In genomic region chr9:29701536-29701935, GRCh38 we compare ENCODE assay signal across 15 cellular contexts.
"Had no signal": no experiment of that assay in that cellular context is flagged by ENCODE, and none has a peak within 500 bp of the region (broad histone marks: within the 10 kb centered on the region; RNA-seq: fewer than 3 reads in every experiment).

No MANE protein-coding gene starts in this region.

- H3K27me3 ChIP-seq: ascending aorta, esophagus squamous epithelium had no signal

- H3K4me3 ChIP-seq: ascending aorta, coronary artery, esophagus squamous epithelium had no signal

- H3K9me3 ChIP-seq: ascending aorta, esophagus squamous epithelium had no signal

- DNase-seq: activated CD4-positive, CD25-positive, alpha-beta regulatory T cell treated with anti-CD3 and anti-CD28 coated beads, Interleukin-2, amount 50 U/mL, for 72 hours; activated naive CD4-positive, alpha-beta T cell treated with anti-CD3 and anti-CD28 coated beads for 36 hours; activated naive CD8-positive, alpha-beta T cell treated with anti-CD3 and anti-CD28 coated beads, Interleukin-2, amount 50 U/mL, for 24 hours; activated T-cell treated with anti-CD3 and anti-CD28 coated beads for 4 hours; caudate nucleus; esophagus squamous epithelium; head of caudate nucleus; immature natural killer cell; stimulated activated CD4-positive, alpha-beta T cell treated with anti-CD3 and anti-CD28 coated beads, Interleukin-12 subunit alpha, Interleukin-12 subunit beta, amount 100 ng/mL, for 4 hours; stimulated activated CD4-positive, alpha-beta T cell treated with anti-CD3 and anti-CD28 coated beads, Interleukin-2, amount 100 ng/mL, for 24 hours had no signal

- H3K27ac ChIP-seq: ascending aorta, coronary artery, esophagus squamous epithelium had no signal

- H3K36me3 ChIP-seq: ascending aorta, esophagus squamous epithelium had no signal

- H3K4me1 ChIP-seq: ascending aorta, esophagus squamous epithelium had no signal

- ATAC-seq: activated naive CD8-positive, alpha-beta T cell treated with anti-CD3 and anti-CD28 coated beads, Interleukin-2, amount 50 U/mL, for 24 hours; activated T-helper 17 cell treated with anti-CD3 and anti-CD28 coated beads, Interleukin-2, amount 50 U/mL, for 72 hours; sciatic nerve; stimulated activated effector memory CD8-positive, alpha-beta T cell treated with anti-CD3 and anti-CD28 coated beads, Interleukin-12 subunit alpha, Interleukin-12 subunit beta, amount 100 ng/mL, for 72 hours had no signal
